ENCODE assay signal across 18 cellular contexts in the genomic region with DNA sequence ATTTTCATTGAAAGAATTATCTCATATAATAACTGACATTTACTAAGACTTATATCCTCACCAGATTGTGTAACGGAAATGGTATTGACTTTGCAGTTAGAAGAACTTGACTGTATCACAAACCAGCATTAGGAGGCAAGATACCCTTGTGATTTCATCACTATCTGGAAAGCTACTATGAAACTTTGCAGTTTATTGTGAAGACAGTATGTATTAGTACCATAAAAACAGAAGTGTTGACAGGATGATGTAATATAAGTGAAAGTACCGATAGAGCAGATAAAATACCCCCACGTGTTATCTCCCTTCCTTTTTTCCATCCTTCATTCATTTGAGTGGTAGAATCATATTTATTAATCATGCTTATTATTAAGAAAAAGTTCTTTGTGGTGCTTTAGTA.
"Had no signal": no experiment of that assay in that cellular context is flagged by ENCODE, and none has a peak within 500 bp of the region (broad histone marks: within the 10 kb centered on the region; RNA-seq: fewer than 3 reads in every experiment).

No MANE protein-coding gene starts in this region.

- H3K27ac ChIP-seq: cardiac muscle cell, esophagus squamous epithelium, tibial artery had no signal

- H3K36me3 Mint-ChIP-seq: activated naive CD8-positive, alpha-beta T cell; memory B cell; WTC11 had no signal

- H3K4me1 Mint-ChIP-seq: activated CD4-positive, alpha-beta T cell treated with anti-CD3 and anti-CD28 coated beads for 36 hours; memory B cell; neural crest cell had no signal

- H3K4me1 ChIP-seq: esophagus squamous epithelium, tibial artery had no signal

- DNase-seq: activated CD4-positive, alpha-beta T cell treated with anti-CD3 and anti-CD28 coated beads for 36 hours; activated CD4-positive, alpha-beta T cell treated with anti-CD3 and anti-CD28 coated beads, Interleukin-2, amount 50 U/mL, for 48 hours; amniotic stem cell; effector memory CD4-positive, alpha-beta T cell; esophagus squamous epithelium; stimulated activated CD4-positive, alpha-beta T cell treated with anti-CD3 and anti-CD28 coated beads, Interleukin-2, amount 100 ng/mL, for 24 hours; stimulated activated naive CD4-positive, alpha-beta T cell treated with Interleukin-2 at 50 U/mL for 16 hours; substantia nigra; T1000; tibial artery had no signal

- ATAC-seq: activated CD4-positive, alpha-beta T cell treated with anti-CD3 and anti-CD28 coated beads for 36 hours; WTC11 had no signal

- H3K4me3 Mint-ChIP-seq: activated CD4-positive, alpha-beta T cell treated with anti-CD3 and anti-CD28 coated beads for 36 hours; activated naive CD8-positive, alpha-beta T cell; activated T-helper 1 cell treated with anti-CD3 and anti-CD28 coated beads, Interleukin-12 subunit alpha, Interleukin-12 subunit beta, Interleukin-2, Interleukin-4 antibody, amounts not matched to agents 30 ng/mL and 10 ng/mL and 1 ng/mL, durations not matched to agents 14 hours and 24 hours and 36 hours; dendritic cell treated with granulocyte-macrophage colony-stimulating factor and Interleukin-4, amounts not matched to agents 40 ng/mL and 50 ng/mL, for 4 days; memory B cell; neural crest cell; WTC11 had no signal

- H3K4me3 ChIP-seq: cardiac muscle cell, esophagus squamous epithelium, tibial artery had no signal

- H3K27me3 Mint-ChIP-seq: activated CD4-positive, alpha-beta T cell treated with anti-CD3 and anti-CD28 coated beads for 36 hours; activated naive CD8-positive, alpha-beta T cell; dendritic cell treated with granulocyte-macrophage colony-stimulating factor and Interleukin-4, amounts not matched to agents 40 ng/mL and 50 ng/mL, for 4 days; memory B cell had no signal

- FAIRE-seq: endothelial cell of umbilical vein had no signal

- H3K27me3 ChIP-seq: cardiac muscle cell, esophagus squamous epithelium, tibial artery had no signal

- H3K36me3 ChIP-seq: cardiac muscle cell, esophagus squamous epithelium, tibial artery had no signal

- H3K9me3 ChIP-seq: tibial artery had no signal

- H3K9me3 Mint-ChIP-seq: memory B cell, neural crest cell had no signal
